In the genomic region with DNA sequence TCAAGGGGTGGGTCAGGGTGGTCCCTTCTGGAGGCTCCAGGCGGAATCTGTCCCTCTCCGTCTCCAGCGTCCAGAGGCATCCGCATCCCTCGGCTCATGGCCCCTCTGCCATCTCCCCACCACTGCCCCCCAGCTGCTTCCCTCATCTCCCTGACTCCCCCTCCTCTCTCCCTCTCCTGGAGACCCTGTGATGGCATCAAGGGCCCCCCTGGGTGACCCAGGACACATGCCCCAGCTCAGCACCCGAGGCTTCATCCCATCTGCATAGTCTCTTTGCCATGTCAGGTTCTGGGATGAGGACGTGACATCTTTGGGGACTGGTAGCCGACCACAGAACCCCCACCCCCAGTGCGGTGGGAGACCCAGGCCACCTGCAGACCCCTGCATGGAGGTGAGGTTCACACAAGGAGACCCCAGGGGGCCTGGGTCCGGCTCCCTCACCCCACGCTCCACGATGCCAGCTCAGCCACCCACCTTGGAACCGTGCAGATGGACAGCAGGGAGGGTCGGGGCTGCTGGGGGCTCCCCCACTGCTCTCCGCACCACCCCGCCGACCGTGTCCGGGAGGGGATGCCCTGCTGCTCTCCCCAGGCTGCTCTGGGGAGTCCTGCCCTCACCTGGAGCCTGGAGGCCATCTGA, we compare ENCODE assay signal across 14 cellular contexts. TPM values are rescaled to one million over a fixed set of nuclear protein-coding genes. Genes with fewer than 3 reads are reported as not detected.
DNase-seq lines count a peak whose midpoint lies in the region; ATAC-seq lines count a peak whose summit lies in the region.
"Had no signal": no experiment of that assay in that cellular context is flagged by ENCODE, and none has a peak within 500 bp of the region (broad histone marks: within the 10 kb centered on the region; RNA-seq: fewer than 3 reads in every experiment).

No MANE protein-coding gene starts in this region.

- H3K27ac Mint-ChIP-seq in dendritic cell treated with granulocyte-macrophage colony-stimulating factor and Interleukin-4, amounts not matched to agents 40 ng/mL and 50 ng/mL, for 4 days: peak overlapping the region; percentile 20
- H3K27ac Mint-ChIP-seq: CD4-positive, CD25-positive, alpha-beta regulatory T cell had no signal

- H3K9me3 Mint-ChIP-seq in dendritic cell treated with granulocyte-macrophage colony-stimulating factor and Interleukin-4, amounts not matched to agents 40 ng/mL and 50 ng/mL, for 4 days: no peaks in the 10 kb centered on the region
- H3K9me3 Mint-ChIP-seq: CD4-positive, CD25-positive, alpha-beta regulatory T cell had no signal

- no peaks in the 10 kb centered on the region for H3K9me3 ChIP-seq in mucosa of rectum (ENCODE audit: control insufficient read depth in 2 of 2, low read length in 2 of 2)
- H3K9me3 ChIP-seq: MG63 had no signal

- H3K4me1 Mint-ChIP-seq in dendritic cell treated with granulocyte-macrophage colony-stimulating factor and Interleukin-4, amounts not matched to agents 40 ng/mL and 50 ng/mL, for 4 days (ENCODE audit: low read depth): peaks cover 50% of the 10 kb centered on the region

- H3K4me1 ChIP-seq in mucosa of rectum (ENCODE audit: control insufficient read depth in 2 of 2, insufficient read depth in 2 of 2, low read length in 2 of 2): peaks cover 56 to 78% of the 10 kb centered on the region in 2 donors

- H3K36me3 Mint-ChIP-seq in dendritic cell treated with granulocyte-macrophage colony-stimulating factor and Interleukin-4, amounts not matched to agents 40 ng/mL and 50 ng/mL, for 4 days (ENCODE audit: low read depth): peaks cover 75% of the 10 kb centered on the region
- H3K36me3 Mint-ChIP-seq: CD4-positive, CD25-positive, alpha-beta regulatory T cell had no signal

- H3K27me3 Mint-ChIP-seq in dendritic cell treated with granulocyte-macrophage colony-stimulating factor and Interleukin-4, amounts not matched to agents 40 ng/mL and 50 ng/mL, for 4 days: peaks cover 28% of the 10 kb centered on the region

- ATAC-seq in left cardiac atrium: no peak
- ATAC-seq in HG02970 (IDR thresholded peaks at IDR 0.05; ENCODE audit: low FRiP score, unreplicated experiment): no peak
- no peak for ATAC-seq in GM19023 (IDR thresholded peaks at IDR 0.05; ENCODE audit: unreplicated experiment)
- no peak for ATAC-seq in GM18511 (IDR thresholded peaks at IDR 0.05; ENCODE audit: unreplicated experiment)
- ATAC-seq: K562, Panc1 had no signal

- peaks cover 4 to 5% of the 10 kb centered on the region in 2 donors for H3K27me3 ChIP-seq in mucosa of rectum (ENCODE audit: control insufficient read depth in 2 of 2, insufficient read depth in 2 of 2, low read length in 2 of 2)
- H3K27me3 ChIP-seq: MG63 had no signal

- H3K9ac ChIP-seq in mucosa of rectum (ENCODE audit: low read depth in 1 of 2, low read length in 2 of 2): peak overlapping the region; percentile 32 to 61

- H3K4me3 Mint-ChIP-seq in dendritic cell treated with granulocyte-macrophage colony-stimulating factor and Interleukin-4, amounts not matched to agents 40 ng/mL and 50 ng/mL, for 4 days: no peak overlapping the region

- no peaks in the 10 kb centered on the region for H3K36me3 ChIP-seq in mucosa of rectum (ENCODE audit: control insufficient read depth in 2 of 2, insufficient read depth in 2 of 2, low read length in 2 of 2)
- H3K36me3 ChIP-seq: MG63 had no signal

- peak overlapping the region; percentile 88 to 91 for H3K27ac ChIP-seq in mucosa of rectum (ENCODE audit: low read depth in 2 of 2, low read length in 2 of 2)

- intact Hi-C loops in left cardiac atrium (cut with DNase I): no loop called here
- intact Hi-C loops in cardiac septum (cut with DNase I): no loop called here
- intact Hi-C loops in dendritic cell treated with granulocyte-macrophage colony-stimulating factor and Interleukin-4, amounts not matched to agents 40 ng/mL and 50 ng/mL, for 4 days (cut with micrococcal nuclease): no loop called here

- DNase-seq in left cardiac atrium (peak; percentile 21), cardiac septum (ENCODE audit: low spot score) (no peak), islet precursor cell (no peak)
- DNase-seq: CD4-positive, CD25-positive, alpha-beta regulatory T cell; SIG-M5 had no signal

- H3K4me3 ChIP-seq in mucosa of rectum (ENCODE audit: low read length in 2 of 2): peak overlapping the region in 1 of 2 donors; percentile 25
- H3K4me3 ChIP-seq: K562, MG63 had no signal

RNA-seq across cellular contexts. Expression of a gene that starts 3.8 kb away (rescaled TPM):
- total RNA-seq in left cardiac atrium: 10 to 100 TPM in 1 of 2 donors, 1 to 10 TPM in 1; 6.6 to 12.6 TPM
- total RNA-seq in cardiac septum: 2.0 TPM

RNA-seq across cellular contexts. Expression of a gene that starts 12.4 kb away (rescaled TPM):
- total RNA-seq in left cardiac atrium (1 to 10 TPM in 1 of 2 donors, under 1 TPM in 1; 0.60 to 1.8 TPM), cardiac septum (0.62 TPM)
- total RNA-seq: NCI-H460 had no signal

RNA-seq across cellular contexts. Expression of a gene that starts 29.2 kb away (rescaled TPM):
- not detected for total RNA-seq in left cardiac atrium
- total RNA-seq in cardiac septum: not detected
- total RNA-seq: CD4-positive, CD25-positive, alpha-beta regulatory T cell had no signal

RNA-seq across cellular contexts. Expression of a gene that starts 41.8 kb away (rescaled TPM):
- 1 to 10 TPM in 1 of 2 donors, under 1 TPM in 1; 0.32 to 1.4 TPM for total RNA-seq in left cardiac atrium
- total RNA-seq in cardiac septum: 0.51 TPM
- total RNA-seq: CD4-positive, CD25-positive, alpha-beta regulatory T cell; NCI-H460 had no signal

RNA-seq across cellular contexts. Expression of a gene that starts 56.3 kb away (rescaled TPM):
- total RNA-seq in left cardiac atrium (10 to 100 TPM; 63.6 to 88.2 TPM), cardiac septum (80.9 TPM)
